In the genomic region with DNA sequence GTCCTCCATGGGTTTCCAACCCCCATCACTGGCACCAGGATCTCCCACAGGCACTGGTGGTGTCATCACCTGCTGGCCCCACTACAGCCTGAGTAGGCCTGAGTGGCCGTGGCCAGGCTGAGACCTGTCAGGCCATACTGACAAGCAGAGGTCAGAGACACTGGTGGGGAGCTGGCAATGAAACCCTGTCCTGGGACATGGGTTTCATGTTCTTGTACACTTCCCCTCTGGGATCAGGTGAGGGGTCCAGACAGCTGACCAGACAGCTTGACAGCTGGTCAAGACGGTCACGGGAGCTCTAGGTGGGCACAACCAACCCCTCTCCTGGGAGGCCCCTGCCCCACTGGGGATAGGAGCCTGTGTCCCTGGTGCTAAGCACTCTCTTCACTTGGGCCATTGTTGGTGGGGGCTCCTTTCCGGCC, we compare ENCODE assay signal across 29 cellular contexts. TPM values are rescaled to one million over a fixed set of nuclear protein-coding genes. Genes with fewer than 3 reads are reported as not detected.
DNase-seq lines count a peak whose midpoint lies in the region; ATAC-seq, FAIRE-seq and TF ChIP-seq lines count a peak whose summit lies in the region.
"Had no signal": no experiment of that assay in that cellular context is flagged by ENCODE, and none has a peak within 500 bp of the region (broad histone marks: within the 10 kb centered on the region; RNA-seq: fewer than 3 reads in every experiment).

No MANE protein-coding gene starts in this region.

- intact Hi-C loops in vagina (cut with DNase I): no loop called here

- no peak overlapping the region for H3K27ac Mint-ChIP-seq in activated CD8-positive, alpha-beta memory T cell treated with anti-CD3 and anti-CD28 coated beads, Interleukin-2, amount 10 ng/mL, durations not matched to agents 7 days and 5 days
- H3K27ac Mint-ChIP-seq in progenitor cell of endocrine pancreas: no peak overlapping the region

- ATAC-seq in activated CD8-positive, alpha-beta memory T cell treated with anti-CD3 and anti-CD28 coated beads, Interleukin-2, amount 10 ng/mL, durations not matched to agents 7 days and 5 days: no peak
- no peak for ATAC-seq in GM21786 (IDR thresholded peaks at IDR 0.05; ENCODE audit: unreplicated experiment)

- no peak overlapping the region for H3K4me3 ChIP-seq in cardiac muscle cell
- no peak overlapping the region for H3K4me3 ChIP-seq in vagina
- H3K4me3 ChIP-seq: A549, skin epidermis, suprapubic skin had no signal

- H3K4me1 ChIP-seq in cardiac muscle cell (ENCODE audit: low read depth) (peaks cover 12% of the 10 kb centered on the region), vagina (peaks cover 36% of the 10 kb centered on the region)
- H3K4me1 ChIP-seq: A549 had no signal

- no peaks in the 10 kb centered on the region for H3K4me1 Mint-ChIP-seq in activated CD8-positive, alpha-beta memory T cell treated with anti-CD3 and anti-CD28 coated beads, Interleukin-2, amount 10 ng/mL, durations not matched to agents 7 days and 5 days
- H3K4me1 Mint-ChIP-seq in progenitor cell of endocrine pancreas (ENCODE audit: low read depth): no peaks in the 10 kb centered on the region
- H3K4me1 Mint-ChIP-seq: activated naive CD4-positive, alpha-beta T cell treated with anti-CD3 and anti-CD28 coated beads, Interleukin-2, amount 10 ng/mL, durations not matched to agents 7 days and 5 days had no signal

- H3K4me3 Mint-ChIP-seq in activated CD8-positive, alpha-beta memory T cell treated with anti-CD3 and anti-CD28 coated beads, Interleukin-2, amount 10 ng/mL, durations not matched to agents 7 days and 5 days: no peak overlapping the region
- no peak overlapping the region for H3K4me3 Mint-ChIP-seq in progenitor cell of endocrine pancreas (ENCODE audit: low read depth)
- H3K4me3 Mint-ChIP-seq: activated naive CD4-positive, alpha-beta T cell treated with anti-CD3 and anti-CD28 coated beads, Interleukin-2, amount 10 ng/mL, durations not matched to agents 7 days and 5 days had no signal

- H3K27me3 ChIP-seq in cardiac muscle cell: no peaks in the 10 kb centered on the region
- no peaks in the 10 kb centered on the region for H3K27me3 ChIP-seq in vagina
- H3K27me3 ChIP-seq: suprapubic skin had no signal

- no peak for FAIRE-seq in D721Med (lab: Jason Lieb, UNC)
- FAIRE-seq: A549, frontal cortex, GM18507, TTC549 had no signal

- TF ChIP-seq POLR2A in vagina (IDR thresholded peaks at IDR 0.05): no peak

- H3K36me3 Mint-ChIP-seq in activated CD8-positive, alpha-beta memory T cell treated with anti-CD3 and anti-CD28 coated beads, Interleukin-2, amount 10 ng/mL, durations not matched to agents 7 days and 5 days: no peaks in the 10 kb centered on the region
- H3K36me3 Mint-ChIP-seq in progenitor cell of endocrine pancreas (ENCODE audit: insufficient read depth): no peaks in the 10 kb centered on the region
- H3K36me3 Mint-ChIP-seq: activated naive CD4-positive, alpha-beta T cell treated with anti-CD3 and anti-CD28 coated beads, Interleukin-2, amount 10 ng/mL, durations not matched to agents 7 days and 5 days had no signal

- no peaks in the 10 kb centered on the region for H3K9me3 ChIP-seq in cardiac muscle cell (ENCODE audit: low read depth)
- no peaks in the 10 kb centered on the region for H3K9me3 ChIP-seq in vagina
- H3K9me3 ChIP-seq: A549, suprapubic skin had no signal

- peak; percentile 31 for DNase-seq in activated CD8-positive, alpha-beta memory T cell treated with anti-CD3 and anti-CD28 coated beads, Interleukin-2, amount 10 ng/mL, durations not matched to agents 7 days and 5 days
- no peak for DNase-seq in activated CD8-positive, alpha-beta memory T cell treated with anti-CD3 and anti-CD28 coated beads, Interleukin-2, amount 50 U/mL, for 4 hours
- no peak for DNase-seq in cardiac muscle cell (ENCODE audit: low read depth in 1 of 2, low spot score in 1 of 2)
- peak; percentile 4 for DNase-seq in progenitor cell of endocrine pancreas (ENCODE audit: low spot score, unreplicated experiment)
- peak in 1 of 2 donors; percentile 85 for DNase-seq in vagina (ENCODE audit: extremely low spot score in 2 of 2)
- DNase-seq in NCI-H524 treated with DMSO at 0.1 percent for 48 hours (lab: John Stamatoyannopoulos, UW): no peak
- no peak for DNase-seq in D721Med (ENCODE audit: insufficient read length, low spot score)
- DNase-seq: activated CD4-positive, alpha-beta T cell treated with anti-CD3 and anti-CD28 coated beads for 48 hours; activated naive CD4-positive, alpha-beta T cell treated with anti-CD3 and anti-CD28 coated beads, Interleukin-2, amount 10 ng/mL, durations not matched to agents 7 days and 5 days; activated T-cell treated with anti-CD3 and anti-CD28 coated beads for 4 hours; cortex of kidney; DMS79; GOT3; NCI-H1694 treated with DMSO at 0.1 percent for 48 hours; NK-92 treated with Interleukin-12 subunit alpha and Interleukin-12 subunit beta, amount 100 ng/mL, for 24 hours; nucleus accumbens; RPMI8226; stimulated activated CD4-positive, alpha-beta T cell treated with anti-CD3 and anti-CD28 coated beads, Interleukin-4, amount 100 ng/mL, for 24 hours; SW 1271 had no signal

- no peaks in the 10 kb centered on the region for H3K27me3 Mint-ChIP-seq in activated CD8-positive, alpha-beta memory T cell treated with anti-CD3 and anti-CD28 coated beads, Interleukin-2, amount 10 ng/mL, durations not matched to agents 7 days and 5 days
- peaks cover 5% of the 10 kb centered on the region for H3K27me3 Mint-ChIP-seq in progenitor cell of endocrine pancreas

- H3K36me3 ChIP-seq in cardiac muscle cell (no peaks in the 10 kb centered on the region), vagina (no peaks in the 10 kb centered on the region)
- H3K36me3 ChIP-seq: suprapubic skin had no signal

- TF ChIP-seq CTCF in cardiac muscle cell (IDR thresholded peaks at IDR 0.05; ENCODE audit: low read depth, low read length) (no peak), progenitor cell of endocrine pancreas (IDR thresholded peaks at IDR 0.05; ENCODE audit: unreplicated experiment) (no peak), vagina (IDR thresholded peaks at IDR 0.05) (no peak), D721Med (IDR thresholded peaks at IDR 0.05; ENCODE audit: insufficient read depth, missing control alignments) (no peak)

- H3K27ac ChIP-seq in cardiac muscle cell (peak overlapping the region; percentile 81), vagina (peak overlapping the region; percentile 49)
- H3K27ac ChIP-seq: A549, suprapubic skin had no signal

- CTCF ChIA-PET in activated CD8-positive, alpha-beta memory T cell treated with anti-CD3 and anti-CD28 coated beads, Interleukin-2, amount 10 ng/mL, durations not matched to agents 7 days and 5 days (lab: Charles Lee): no interaction called here

- no peaks in the 10 kb centered on the region for H3K9me3 Mint-ChIP-seq in activated CD8-positive, alpha-beta memory T cell treated with anti-CD3 and anti-CD28 coated beads, Interleukin-2, amount 10 ng/mL, durations not matched to agents 7 days and 5 days (ENCODE audit: low read depth)
- no peaks in the 10 kb centered on the region for H3K9me3 Mint-ChIP-seq in progenitor cell of endocrine pancreas (ENCODE audit: low read depth)

RNA-seq across cellular contexts. Expression of a gene that starts 13.1 kb away (rescaled TPM):
- total RNA-seq in activated CD8-positive, alpha-beta memory T cell treated with anti-CD3 and anti-CD28 coated beads, Interleukin-2, amount 10 ng/mL, durations not matched to agents 7 days and 5 days: under 1 TPM; 0.41 to 0.56 TPM
- total RNA-seq in cardiac muscle cell (20.0 and 30.1 TPM in 2 replicates), progenitor cell of endocrine pancreas (9.1 and 9.7 TPM in 2 replicates), vagina (47.9 TPM)
- 4.1 and 5.4 TPM in 2 replicates for polyA plus RNA-seq in cardiac muscle cell

RNA-seq across cellular contexts. Expression of a gene that starts 18.7 kb away (rescaled TPM):
- not detected for total RNA-seq in activated CD8-positive, alpha-beta memory T cell treated with anti-CD3 and anti-CD28 coated beads, Interleukin-2, amount 10 ng/mL, durations not matched to agents 7 days and 5 days
- total RNA-seq in cardiac muscle cell (0.14 and 0.39 TPM in 2 replicates), progenitor cell of endocrine pancreas (not detected in 2 replicates), vagina (not detected)
- polyA plus RNA-seq in cardiac muscle cell: 0.39 and 0.66 TPM in 2 replicates
- total RNA-seq: liver, M059J, mucosa of gallbladder, suprapubic skin had no signal
- polyA plus RNA-seq: A549, liver had no signal

RNA-seq across cellular contexts. Expression of a gene that starts 36.0 kb away (rescaled TPM):
- not detected for total RNA-seq in activated CD8-positive, alpha-beta memory T cell treated with anti-CD3 and anti-CD28 coated beads, Interleukin-2, amount 10 ng/mL, durations not matched to agents 7 days and 5 days
- total RNA-seq in cardiac muscle cell (4.6 and 7.8 TPM in 2 replicates), progenitor cell of endocrine pancreas (not detected in 2 replicates), vagina (not detected)
- 8.1 and 17.4 TPM in 2 replicates for polyA plus RNA-seq in cardiac muscle cell
- total RNA-seq: frontal cortex, M059J had no signal
- polyA plus RNA-seq: A549, liver had no signal

Comparison
In these comparisons a context has a peak if more than half of its experiments do, and no peak if none do; other contexts are left out.
1. DNase-seq: peak in activated CD8-positive, alpha-beta memory T cell treated with anti-CD3 and anti-CD28 coated beads, Interleukin-2, amount 10 ng/mL, durations not matched to agents 7 days and 5 days (single experiment) and progenitor cell of endocrine pancreas (single experiment); none in activated CD8-positive, alpha-beta memory T cell treated with anti-CD3 and anti-CD28 coated beads, Interleukin-2, amount 50 U/mL, for 4 hours (single experiment), cardiac muscle cell (0 of 2), NCI-H524 treated with DMSO at 0.1 percent for 48 hours (single experiment) and D721Med (single experiment).